1 cellular context compared by ENCODE assay signal in genomic region chr1:232467073-232467760, GRCh38.
TF ChIP-seq lines count a peak whose summit lies in the region.

No MANE protein-coding gene starts in this region.

TF ChIP-seq in HCT116, 20 proteins besides CTCF, POLR2A, EP300 and RAD21 (continued from another document):
- TF ChIP-seq REST (IDR thresholded peaks at IDR 0.05; ENCODE audit: low read depth): no peak
- no peak for TF ChIP-seq SIN3A (IDR thresholded peaks at IDR 0.05; ENCODE audit: low read depth)
- TF ChIP-seq ZBTB33 (IDR thresholded peaks at IDR 0.05; ENCODE audit: extremely low read depth, insufficient replicate concordance, low read length): no peak
- TF ChIP-seq ZNF274 (IDR thresholded peaks at IDR 0.05; ENCODE audit: low read depth, low read length): no peak
- TF ChIP-seq SP1 (IDR thresholded peaks at IDR 0.05; ENCODE audit: low read depth): no peak
- no peak for TF ChIP-seq ZFX (IDR thresholded peaks at IDR 0.05)
- TF ChIP-seq POLR2AphosphoS5 (IDR thresholded peaks at IDR 0.05; ENCODE audit: low read depth, low read length): no peak
- TF ChIP-seq FOSL1 (IDR thresholded peaks at IDR 0.05; ENCODE audit: low read depth): no peak
- TF ChIP-seq SRF (IDR thresholded peaks at IDR 0.05; ENCODE audit: low read depth): no peak
